In the genomic region with DNA sequence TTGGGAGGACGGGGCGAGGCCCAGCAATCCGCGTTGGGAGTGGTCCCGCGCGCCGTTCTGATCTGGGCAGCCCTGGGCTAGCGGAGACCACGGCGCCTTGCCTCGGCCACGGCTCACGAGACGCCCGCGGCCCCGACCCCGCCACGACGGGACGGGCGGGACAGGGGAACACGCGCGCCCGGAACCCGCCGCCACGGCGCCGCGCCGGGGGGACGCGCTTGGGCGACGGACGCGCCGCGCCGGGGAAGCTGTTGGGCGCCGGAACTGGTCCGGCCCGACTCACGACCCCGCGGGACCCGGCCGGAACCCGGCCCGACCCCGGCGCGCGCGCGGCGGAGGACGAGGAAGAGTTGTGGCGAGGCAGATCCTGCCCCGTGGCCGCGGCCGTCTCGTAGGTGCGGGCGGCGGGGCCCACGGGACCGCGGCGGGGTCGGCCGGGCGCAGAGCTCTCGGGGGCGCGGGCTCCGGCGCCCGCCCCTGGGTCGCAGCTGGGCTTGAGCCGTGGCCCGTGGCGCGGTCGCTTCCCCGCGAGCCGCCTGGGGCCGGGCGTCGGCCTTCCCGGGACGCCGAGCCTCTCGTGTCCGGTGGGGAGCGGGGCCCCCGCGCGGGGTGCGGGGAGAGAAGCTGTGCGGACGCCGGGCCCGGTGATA, we compare ENCODE assay signal across 8 cellular contexts. TPM values are rescaled to one million over a fixed set of nuclear protein-coding genes. Genes with fewer than 3 reads are reported as not detected.
DNase-seq lines count a peak whose midpoint lies in the region; ATAC-seq and TF ChIP-seq lines count a peak whose summit lies in the region.

Gene ACSF3, plus strand, starts transcription at position 251 of the 650 bp plus-strand sequence. CDS start 6,830 bp downstream, outside the sequence.

- H3K27me3 Mint-ChIP-seq in neural progenitor cell (ENCODE audit: insufficient read depth, low read depth): peaks cover 24% of the 10 kb centered on the region

- H3K4me1 ChIP-seq in neural progenitor cell: peaks cover 19% of the 10 kb centered on the region

- H3K9ac ChIP-seq in neural progenitor cell: peak within 1 kb of the TSS; percentile 85

- H2AFZ ChIP-seq in neural progenitor cell (replicated peaks): peak within 1 kb of the TSS; percentile 97

- H4K20me1 ChIP-seq in neural progenitor cell (ENCODE audit: low read depth): peaks cover 40% of the 10 kb centered on the region

- H3K9me3 ChIP-seq in neural progenitor cell (ENCODE audit: low read depth): no peaks in the 10 kb centered on the region

- H3F3A ChIP-seq in neural progenitor cell (ENCODE audit: low read depth): peaks cover 8% of the 10 kb centered on the region

- peak within 1 kb of the TSS; percentile 99 for H3K4me3 Mint-ChIP-seq in neural progenitor cell

- peak within 1 kb of the TSS; percentile 95 for H3K4me2 ChIP-seq in neural progenitor cell

- peak within 1 kb of the TSS; percentile 98 for H3K27ac Mint-ChIP-seq in neural progenitor cell

- TF ChIP-seq CTCF in foreskin fibroblast (IDR thresholded peaks at IDR 0.05; ENCODE audit: low read depth, low read length): no peak
- TF ChIP-seq CTCF in neural progenitor cell (IDR thresholded peaks at IDR 0.05): no peak

- no peaks in the 10 kb centered on the region for H3K9me3 Mint-ChIP-seq in neural progenitor cell

- H3K4me3 ChIP-seq in foreskin fibroblast (ENCODE audit: low read depth in 1 of 2, low read length in 2 of 2) (peak within 1 kb of the TSS; percentile 71 to 84), neural progenitor cell (peak within 1 kb of the TSS; percentile 97)

- peaks cover 60% of the 10 kb centered on the region for H3K27me3 ChIP-seq in neural progenitor cell

- no peak within 1 kb of the TSS for H3K27ac ChIP-seq in neural progenitor cell

- ATAC-seq in HG02588 (IDR thresholded peaks at IDR 0.05; ENCODE audit: unreplicated experiment) (peak; percentile 54), GM21619 (IDR thresholded peaks at IDR 0.05; ENCODE audit: unreplicated experiment) (no peak)

- H3K79me2 ChIP-seq in neural progenitor cell (ENCODE audit: low read depth): peaks cover 46% of the 10 kb centered on the region

- DNase-seq in GF-D8 (lab: John Stamatoyannopoulos, UW) (peak; percentile 2), RPMI8226 (peak; percentile 72), activated gamma-delta T cell (lab: John Stamatoyannopoulos, UW) (peak; percentile 56), foreskin fibroblast (peak; percentile 49 to 85), neural progenitor cell (ENCODE audit: low spot score) (peak; percentile 65), stromal cell of bone marrow (ENCODE audit: low read depth) (peak; percentile 36)

- H3K4me1 Mint-ChIP-seq in neural progenitor cell: peaks cover 40% of the 10 kb centered on the region

- no peaks in the 10 kb centered on the region for H3K36me3 Mint-ChIP-seq in neural progenitor cell

- no peaks in the 10 kb centered on the region for H3K36me3 ChIP-seq in neural progenitor cell

RNA-seq across cellular contexts. Expression of gene ACSF3, which starts in this region (rescaled TPM):
- 14.5 and 25.9 TPM in 2 replicates for total RNA-seq in neural progenitor cell (ENCODE audit: low replicate concordance)

Comparison
In these comparisons a context has a peak if more than half of its experiments do, and no peak if none do; other contexts are left out.
1. DNase-seq: peak in every context shown above with its lines; median percentile 72 in RPMI8226; 67 in foreskin fibroblast; 65 in neural progenitor cell; 56 in activated gamma-delta T cell; 36 in stromal cell of bone marrow; 2 in GF-D8.